Comparison of ENCODE assay signal across 22 cellular contexts in the genomic region with DNA sequence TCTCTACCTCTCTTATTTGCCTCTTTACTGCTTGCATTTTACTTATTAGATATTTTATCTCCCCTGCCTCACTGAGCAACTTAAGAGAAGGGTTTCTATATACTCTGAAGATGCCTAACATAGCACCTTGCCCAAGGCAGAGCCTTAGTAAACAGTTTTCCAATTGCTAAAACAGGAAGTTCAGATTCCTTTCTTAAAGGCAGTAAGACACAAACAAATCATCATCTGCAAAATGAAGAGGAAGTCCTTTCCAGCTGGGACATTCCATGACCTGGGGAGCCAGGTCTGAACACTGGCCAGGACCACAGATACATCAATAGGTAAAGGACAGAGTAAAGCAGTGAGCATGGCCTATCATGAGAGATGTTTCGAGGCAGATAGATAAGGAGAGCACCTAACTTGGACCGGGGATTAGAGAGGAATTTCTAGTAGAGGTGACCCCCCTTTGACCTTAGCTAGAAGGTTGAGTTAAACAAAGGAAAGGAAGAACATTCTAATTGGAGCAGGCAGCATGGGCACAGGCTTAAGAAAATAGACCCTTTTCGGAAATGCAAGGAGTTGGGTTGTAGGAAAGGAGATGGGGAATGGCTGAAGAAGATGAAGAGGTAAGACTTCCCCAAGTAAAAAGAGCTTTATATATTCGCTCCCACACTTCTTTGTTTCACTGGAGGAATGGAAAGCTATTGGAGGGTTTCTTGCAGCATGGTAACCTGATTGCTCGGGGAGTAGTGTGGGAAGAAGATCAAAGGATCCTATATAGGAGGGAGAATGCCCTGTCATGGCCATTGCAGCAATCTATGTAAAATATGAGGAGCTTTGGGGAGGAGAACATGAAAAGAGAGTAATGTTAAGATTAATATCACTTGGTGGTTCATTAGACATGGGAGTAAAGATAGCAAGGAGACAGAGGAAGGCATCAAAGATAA.
DNase-seq lines count a peak whose midpoint lies in the region; ATAC-seq, FAIRE-seq and TF ChIP-seq lines count a peak whose summit lies in the region.
"Had no signal": no experiment of that assay in that cellular context is flagged by ENCODE, and none has a peak within 500 bp of the region (broad histone marks: within the 10 kb centered on the region; RNA-seq: fewer than 3 reads in every experiment).

No MANE protein-coding gene starts in this region.

- POLR2A ChIA-PET in activated CD4-positive, alpha-beta T cell treated with anti-CD3 and anti-CD28 coated beads, Interleukin-2, amount 10 ng/mL, durations not matched to agents 7 days and 5 days (lab: Charles Lee) = no interaction called here
- POLR2A ChIA-PET in WTC11 (lab: Charles Lee) = interaction anchor here (0.5 kb wide), 1 partner anchor 210 kb away, joined by 4 read pairs; no protein-coding TSS in a partner anchor

- no peaks in the 10 kb centered on the region for H4K20me1 ChIP-seq in keratinocyte (ENCODE audit: control insufficient read depth, extremely low read depth, insufficient read depth, low read length)

- CTCF ChIA-PET in activated CD4-positive, alpha-beta T cell treated with anti-CD3 and anti-CD28 coated beads, Interleukin-2, amount 10 ng/mL, durations not matched to agents 7 days and 5 days (lab: Charles Lee) = interaction anchor here (0.8 to 3.3 kb wide), 3 partner anchors 8 to 16 kb away, joined by 3 to 15 read pairs (median 4); no protein-coding TSS in a partner anchor
- CTCF ChIA-PET in WTC11 (lab: Charles Lee) = interaction anchor here (1.2 kb wide), 1 partner anchor 9 kb away, joined by 8 read pairs; no protein-coding TSS in a partner anchor

- H3K79me2 ChIP-seq in keratinocyte (ENCODE audit: control insufficient read depth, insufficient read depth, low read length) = no peaks in the 10 kb centered on the region

- WGBS in neuronal stem cell (ENCODE audit: extremely low coverage in 2 of 2, insufficient read length in 2 of 2, insufficient replicate concordance in 1 of 2), 2 donors = no CpG with 5 or more reads among the region's 5 CpGs
- WGBS in pancreas, 2 donors = 91% methylated on average over 5 of the region's 5 CpGs

- H3K27ac ChIP-seq in keratinocyte (ENCODE audit: control insufficient read depth, insufficient read depth, low read length) (no peak overlapping the region), neuronal stem cell (replicated peaks; ENCODE audit: low read length) (no peak overlapping the region), pancreas (no peak overlapping the region)
- H3K27ac ChIP-seq: C4-2B, HL-60, KMS-11 had no signal

- H2AK5ac ChIP-seq in neuronal stem cell (ENCODE audit: low read depth, low read length) = no peak overlapping the region

- dilution Hi-C loops in keratinocyte (cut with MboI; ENCODE audit: extremely low pct_ligation_motif_present, low sequenced_read_pairs) = no loop called here

- no peak overlapping the region for H3K4me3 ChIP-seq in keratinocyte (ENCODE audit: control insufficient read depth in 2 of 3, extremely low read depth in 1 of 3, insufficient read depth in 2 of 3, low read depth in 1 of 3, low read length in 3 of 3)
- no peak overlapping the region for H3K4me3 ChIP-seq in neuronal stem cell (ENCODE audit: low read length in 2 of 2)
- H3K4me3 ChIP-seq in pancreas = no peak overlapping the region

- H3K27me3 ChIP-seq in keratinocyte (ENCODE audit: control insufficient read depth, extremely low read depth, insufficient read depth, low read length) (no peaks in the 10 kb centered on the region), neuronal stem cell (ENCODE audit: control insufficient read depth in 3 of 3, insufficient read depth in 3 of 3, low read depth in 1 of 3, low read length in 3 of 3) (no peaks in the 10 kb centered on the region), pancreas (no peaks in the 10 kb centered on the region)

- no peak overlapping the region for H2BK5ac ChIP-seq in neuronal stem cell (ENCODE audit: low read length)

- H3K4me2 ChIP-seq in keratinocyte (ENCODE audit: control insufficient read depth, extremely low read depth, insufficient read depth, low read depth, low read length) = no peak overlapping the region
- H3K4me2 ChIP-seq in neuronal stem cell (ENCODE audit: insufficient read depth, low read length, poor library complexity, severe bottlenecking) = no peak overlapping the region
- H3K4me2 ChIP-seq: KMS-11 had no signal

- H2AFZ ChIP-seq in keratinocyte (ENCODE audit: control insufficient read depth, low read length) (peak overlapping the region; percentile 18), neuronal stem cell (ENCODE audit: low read length) (peak overlapping the region; percentile 5)

- no peaks in the 10 kb centered on the region for H3K27me3 Mint-ChIP-seq in activated CD4-positive, alpha-beta T cell treated with anti-CD3 and anti-CD28 coated beads, Interleukin-2, amount 10 ng/mL, durations not matched to agents 24 days and 14 days
- peaks cover 3% of the 10 kb centered on the region for H3K27me3 Mint-ChIP-seq in activated CD4-positive, alpha-beta T cell treated with anti-CD3 and anti-CD28 coated beads, Interleukin-2, amount 10 ng/mL, durations not matched to agents 7 days and 5 days
- no peaks in the 10 kb centered on the region for H3K27me3 Mint-ChIP-seq in WTC11 (ENCODE audit: low read depth)

- no peak overlapping the region for H3K18ac ChIP-seq in neuronal stem cell (ENCODE audit: low read length)

- H3K4me1 ChIP-seq in keratinocyte (ENCODE audit: control insufficient read depth, extremely low read depth, insufficient read depth, low read length) = peaks cover 27% of the 10 kb centered on the region
- peaks cover 0 to 3% of the 10 kb centered on the region in 2 donors for H3K4me1 ChIP-seq in neuronal stem cell (ENCODE audit: control insufficient read depth in 2 of 2, insufficient read depth in 1 of 2, low read depth in 1 of 2, low read length in 2 of 2)
- peaks cover 0 to 16% (median 0%) of the 10 kb centered on the region in 3 donors for H3K4me1 ChIP-seq in pancreas

- peak; percentile 54 for DNase-seq in activated CD4-positive, alpha-beta T cell treated with anti-CD3 and anti-CD28 coated beads, Interleukin-2, amount 10 ng/mL, durations not matched to agents 24 days and 14 days
- no peak for DNase-seq in activated CD4-positive, alpha-beta T cell treated with anti-CD3 and anti-CD28 coated beads, Interleukin-2, amount 10 ng/mL, durations not matched to agents 7 days and 5 days
- DNase-seq in WTC11 (ENCODE audit: low spot score) = no peak
- no peak for DNase-seq in keratinocyte (ENCODE audit: low read depth, low spot score)
- DNase-seq in neuronal stem cell (ENCODE audit: low spot score) = no peak
- DNase-seq in activated T-cell treated with anti-CD3 and anti-CD28 coated beads, Interleukin-2, amount 50 U/mL, for 48 hours = no peak
- no peak for DNase-seq in pancreas
- DNase-seq: 8988T, AML-193, DMS53, GDM1, H9, NCI-H187, NCI-H446 treated with DMSO at 0.1 percent for 48 hours, NCI-H526 treated with DMSO at 0.1 percent for 48 hours, SHP77 had no signal

- intact Hi-C loops in activated CD4-positive, alpha-beta T cell treated with anti-CD3 and anti-CD28 coated beads, Interleukin-2, amount 10 ng/mL, durations not matched to agents 24 days and 14 days (cut with micrococcal nuclease) = loop anchor here (5.0 to 10.0 kb wide), 4 partner anchors 119 to 408 kb away; a partner anchor contains a TSS
- intact Hi-C loops in pancreas (cut with DNase I) = no loop called here

- no peak overlapping the region for H3K14ac ChIP-seq in neuronal stem cell (ENCODE audit: low read length)

- no peak for TF ChIP-seq CTCF in WTC11 (IDR thresholded peaks at IDR 0.05)
- TF ChIP-seq CTCF in keratinocyte (optimal IDR thresholded peaks at IDR 0.05 in 1 of 3, IDR thresholded peaks at IDR 0.05 in 1 of 3, conservative IDR thresholded peaks at IDR 0.05 in 1 of 3; ENCODE audit: extremely low read depth in 1 of 3, insufficient read depth in 2 of 3, low read length in 3 of 3) = no peak
- TF ChIP-seq CTCF in pancreas (IDR thresholded peaks at IDR 0.05) = no peak

- no peak overlapping the region for H3K23ac ChIP-seq in neuronal stem cell (ENCODE audit: low read depth, low read length, poor library complexity)

- H3K9me3 ChIP-seq in keratinocyte (ENCODE audit: control insufficient read depth, low read depth, low read length) (no peaks in the 10 kb centered on the region), neuronal stem cell (replicated peaks in 1 of 2; ENCODE audit: control insufficient read depth in 2 of 2, insufficient read depth in 1 of 2, low read depth in 1 of 2, low read length in 2 of 2) (no peaks in the 10 kb centered on the region), pancreas (no peaks in the 10 kb centered on the region)

- no peak overlapping the region for H3K27ac Mint-ChIP-seq in activated CD4-positive, alpha-beta T cell treated with anti-CD3 and anti-CD28 coated beads, Interleukin-2, amount 10 ng/mL, durations not matched to agents 24 days and 14 days
- no peak overlapping the region for H3K27ac Mint-ChIP-seq in activated CD4-positive, alpha-beta T cell treated with anti-CD3 and anti-CD28 coated beads, Interleukin-2, amount 10 ng/mL, durations not matched to agents 7 days and 5 days
- H3K27ac Mint-ChIP-seq in WTC11 = no peak overlapping the region
- H3K27ac Mint-ChIP-seq: H9 had no signal

- no peaks in the 10 kb centered on the region for H3K9me1 ChIP-seq in keratinocyte (ENCODE audit: control insufficient read depth, extremely low read depth, insufficient read depth, low read length)

- no peak overlapping the region for H3K4me3 Mint-ChIP-seq in activated CD4-positive, alpha-beta T cell treated with anti-CD3 and anti-CD28 coated beads, Interleukin-2, amount 10 ng/mL, durations not matched to agents 24 days and 14 days
- no peak overlapping the region for H3K4me3 Mint-ChIP-seq in activated CD4-positive, alpha-beta T cell treated with anti-CD3 and anti-CD28 coated beads, Interleukin-2, amount 10 ng/mL, durations not matched to agents 7 days and 5 days
- no peak overlapping the region for H3K4me3 Mint-ChIP-seq in WTC11
- H3K4me3 Mint-ChIP-seq: H9 had no signal

- no peak overlapping the region for H2BK120ac ChIP-seq in neuronal stem cell (ENCODE audit: low read depth, low read length)

- no peak overlapping the region for H4K91ac ChIP-seq in neuronal stem cell (ENCODE audit: low read depth, low read length, poor library complexity)

- H3K36me3 ChIP-seq in keratinocyte (ENCODE audit: control insufficient read depth in 2 of 2, extremely low read depth in 1 of 2, insufficient read depth in 2 of 2, low read length in 2 of 2) = no peaks in the 10 kb centered on the region
- no peaks in the 10 kb centered on the region for H3K36me3 ChIP-seq in neuronal stem cell (replicated peaks in 1 of 2; ENCODE audit: control insufficient read depth in 2 of 2, insufficient read depth in 2 of 2, low read length in 2 of 2)
- no peaks in the 10 kb centered on the region for H3K36me3 ChIP-seq in pancreas

- no peaks in the 10 kb centered on the region for H3K36me3 Mint-ChIP-seq in activated CD4-positive, alpha-beta T cell treated with anti-CD3 and anti-CD28 coated beads, Interleukin-2, amount 10 ng/mL, durations not matched to agents 24 days and 14 days (ENCODE audit: low read depth)
- peaks cover 4% of the 10 kb centered on the region for H3K36me3 Mint-ChIP-seq in activated CD4-positive, alpha-beta T cell treated with anti-CD3 and anti-CD28 coated beads, Interleukin-2, amount 10 ng/mL, durations not matched to agents 7 days and 5 days (ENCODE audit: low read depth)
- H3K36me3 Mint-ChIP-seq in WTC11 = peaks cover 11% of the 10 kb centered on the region

- ATAC-seq in WTC11 (peak; percentile 51), GM21360 (IDR thresholded peaks at IDR 0.05; ENCODE audit: unreplicated experiment) (no peak), pancreas (no peak)

- H3K9ac ChIP-seq in keratinocyte (ENCODE audit: control insufficient read depth, extremely low read depth, insufficient read depth, low read length) (no peak overlapping the region), neuronal stem cell (ENCODE audit: low read depth, low read length, poor library complexity) (no peak overlapping the region)
- H3K9ac ChIP-seq: KMS-11 had no signal

- H2BK12ac ChIP-seq in neuronal stem cell (ENCODE audit: low read length) = no peak overlapping the region

- H2BK15ac ChIP-seq in neuronal stem cell (ENCODE audit: low read length) = no peak overlapping the region

- no peaks in the 10 kb centered on the region for H3K79me1 ChIP-seq in neuronal stem cell (ENCODE audit: low read depth, low read length)

- FAIRE-seq in keratinocyte (lab: Jason Lieb, UNC) (no peak), pancreas (lab: Jason Lieb, UNC) (no peak)
- FAIRE-seq: D721Med, GM18507 had no signal

- H3K4me1 Mint-ChIP-seq in activated CD4-positive, alpha-beta T cell treated with anti-CD3 and anti-CD28 coated beads, Interleukin-2, amount 10 ng/mL, durations not matched to agents 24 days and 14 days = peaks cover 30% of the 10 kb centered on the region
- peaks cover 24% of the 10 kb centered on the region for H3K4me1 Mint-ChIP-seq in activated CD4-positive, alpha-beta T cell treated with anti-CD3 and anti-CD28 coated beads, Interleukin-2, amount 10 ng/mL, durations not matched to agents 7 days and 5 days
- peaks cover 17% of the 10 kb centered on the region for H3K4me1 Mint-ChIP-seq in WTC11

- H3K9me3 Mint-ChIP-seq in activated CD4-positive, alpha-beta T cell treated with anti-CD3 and anti-CD28 coated beads, Interleukin-2, amount 10 ng/mL, durations not matched to agents 24 days and 14 days = no peaks in the 10 kb centered on the region
- peaks cover 5% of the 10 kb centered on the region for H3K9me3 Mint-ChIP-seq in activated CD4-positive, alpha-beta T cell treated with anti-CD3 and anti-CD28 coated beads, Interleukin-2, amount 10 ng/mL, durations not matched to agents 7 days and 5 days
- peaks cover 8% of the 10 kb centered on the region for H3K9me3 Mint-ChIP-seq in WTC11

- no peak overlapping the region for H4K8ac ChIP-seq in neuronal stem cell (ENCODE audit: low read depth, low read length)

- no peak overlapping the region for H3K4ac ChIP-seq in neuronal stem cell (ENCODE audit: low read length)
